ENCODE assay signal across 8 cellular contexts in the genomic region with DNA sequence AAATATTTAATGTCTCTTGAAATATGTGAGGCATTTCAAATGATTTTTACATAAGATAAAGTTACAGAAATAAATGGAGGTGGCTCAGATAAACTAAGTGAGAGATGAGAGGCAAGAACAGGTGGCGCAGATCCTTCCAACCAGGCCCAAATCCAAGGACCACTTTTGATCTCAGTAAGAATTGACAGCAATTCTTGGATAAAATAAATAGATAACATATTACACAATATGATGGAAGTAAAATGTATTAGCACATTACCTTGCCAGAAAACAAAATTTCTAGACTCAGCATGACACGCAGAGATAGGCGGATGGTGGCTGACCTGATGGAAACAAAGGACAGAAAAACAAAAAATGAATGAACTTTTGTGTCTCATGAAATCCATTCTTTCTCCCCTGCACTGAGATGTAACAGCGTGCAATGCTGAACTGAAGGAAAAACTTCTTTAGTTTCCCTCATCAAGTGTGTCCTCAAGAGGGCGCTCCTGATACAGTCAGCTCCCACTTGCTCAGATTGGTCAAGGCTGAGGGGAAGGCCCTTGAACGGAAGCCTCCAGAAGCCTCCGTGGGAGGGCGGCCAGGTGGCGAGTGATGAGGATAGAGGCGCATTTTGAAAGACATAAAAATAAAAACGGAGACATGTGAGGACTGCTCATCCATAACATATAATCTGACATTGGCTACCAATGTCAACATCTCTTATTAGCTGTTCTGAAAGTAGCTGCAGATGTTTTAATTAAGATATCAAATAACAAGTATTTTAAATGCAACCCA.
DNase-seq lines count a peak whose midpoint lies in the region; ATAC-seq and TF ChIP-seq lines count a peak whose summit lies in the region.

No MANE protein-coding gene starts in this region.

- no peaks in the 10 kb centered on the region for H3K9me3 Mint-ChIP-seq in activated CD8-positive, alpha-beta T cell treated with anti-CD3 and anti-CD28 coated beads for 36 hours
- H3K9me3 Mint-ChIP-seq in mesothelial cell of epicardium = no peaks in the 10 kb centered on the region

- peak; percentile 90 for TF ChIP-seq CTCF in activated CD8-positive, alpha-beta T cell treated with anti-CD3 and anti-CD28 coated beads for 36 hours (IDR thresholded peaks at IDR 0.05)
- TF ChIP-seq CTCF in mesothelial cell of epicardium (IDR thresholded peaks at IDR 0.05; ENCODE audit: unreplicated experiment) = peak; percentile 66

- peaks cover 36% of the 10 kb centered on the region for H3K4me1 Mint-ChIP-seq in activated CD8-positive, alpha-beta T cell treated with anti-CD3 and anti-CD28 coated beads for 36 hours (ENCODE audit: low read depth)
- peaks cover 18% of the 10 kb centered on the region for H3K4me1 Mint-ChIP-seq in mesothelial cell of epicardium

- DNase-seq in CMK (ENCODE audit: low read depth) (peak; percentile 49), NCI-H82 (lab: John Stamatoyannopoulos, UW) (peak; percentile 89), mesothelial cell of epicardium (ENCODE audit: low spot score in 2 of 2, unreplicated experiment in 2 of 2) (peak; percentile 48 to 65)
- peak; percentile 91 for DNase-seq in activated CD8-positive, alpha-beta T cell treated with anti-CD3 and anti-CD28 coated beads for 36 hours
- DNase-seq in effector CD4-positive, alpha-beta T cell = peak; percentile 68
- DNase-seq in stimulated activated CD8-positive, alpha-beta memory T cell treated with anti-CD3 and anti-CD28 coated beads, Interleukin-4, amount 100 ng/mL, for 1 hour (ENCODE audit: low read depth in 2 of 2, low spot score in 1 of 2) = peak; percentile 44

- POLR2A ChIA-PET in activated CD8-positive, alpha-beta T cell treated with anti-CD3 and anti-CD28 coated beads for 36 hours (lab: Charles Lee) = interaction anchor here (0.7 to 2.8 kb wide), 5 partner anchors 158 to 304 kb away, joined by 3 to 19 read pairs (median 5); a partner anchor contains a TSS

- H3K27ac Mint-ChIP-seq in activated CD8-positive, alpha-beta T cell treated with anti-CD3 and anti-CD28 coated beads for 36 hours = peak overlapping the region; percentile 97
- H3K27ac Mint-ChIP-seq in mesothelial cell of epicardium = no peak overlapping the region

- H3K4me3 Mint-ChIP-seq in activated CD8-positive, alpha-beta T cell treated with anti-CD3 and anti-CD28 coated beads for 36 hours = peak overlapping the region; percentile 50
- H3K4me3 Mint-ChIP-seq in mesothelial cell of epicardium = no peak overlapping the region

- CTCF ChIA-PET in activated CD8-positive, alpha-beta T cell treated with anti-CD3 and anti-CD28 coated beads for 36 hours (lab: Charles Lee) = interaction anchor here (0.6 to 5.3 kb wide), 44 partner anchors 8 to 305 kb away, joined by 3 to 72 read pairs (median 4); a partner anchor contains a TSS

- H3K36me3 Mint-ChIP-seq in activated CD8-positive, alpha-beta T cell treated with anti-CD3 and anti-CD28 coated beads for 36 hours (ENCODE audit: low read depth) = peaks cover 47% of the 10 kb centered on the region
- H3K36me3 Mint-ChIP-seq in mesothelial cell of epicardium = no peaks in the 10 kb centered on the region

- H3K27me3 Mint-ChIP-seq in activated CD8-positive, alpha-beta T cell treated with anti-CD3 and anti-CD28 coated beads for 36 hours = no peaks in the 10 kb centered on the region
- H3K27me3 Mint-ChIP-seq in mesothelial cell of epicardium (ENCODE audit: low read depth) = peaks cover 3% of the 10 kb centered on the region

- peak; percentile 50 for ATAC-seq in GM19467 (IDR thresholded peaks at IDR 0.05; ENCODE audit: unreplicated experiment)
- peak; percentile 62 for ATAC-seq in HG03571 (IDR thresholded peaks at IDR 0.05; ENCODE audit: unreplicated experiment)
- peak; percentile 49 for ATAC-seq in activated CD8-positive, alpha-beta T cell treated with anti-CD3 and anti-CD28 coated beads for 36 hours

- intact Hi-C loops in activated CD8-positive, alpha-beta T cell treated with anti-CD3 and anti-CD28 coated beads for 36 hours (cut with micrococcal nuclease) = loop anchor here (2.0 kb wide), 4 partner anchors 87 to 273 kb away; a partner anchor contains a TSS

Comparison
In these comparisons a context has a peak if more than half of its experiments do, and no peak if none do; other contexts are left out.
1. Peak in every context shown above with its lines: DNase-seq and ATAC-seq.